In genomic region chr7:151076863-151077704, GRCh38 we compare ENCODE assay signal across 1 cellular context.
TF ChIP-seq lines count a peak whose summit lies in the region.

No MANE protein-coding gene starts in this region.

TF ChIP-seq in liver, 16 proteins besides CTCF, POLR2A, EP300 and RAD21 (continued from another document):
- TF ChIP-seq FOXA1 (IDR thresholded peaks at IDR 0.05) (no peak), JUND (IDR thresholded peaks at IDR 0.05) (no peak), HNF4A (conservative IDR thresholded peaks at IDR 0.05) (no peak), TAF1 (conservative IDR thresholded peaks at IDR 0.05) (no peak), EGR1 (IDR thresholded peaks at IDR 0.05; ENCODE audit: low read depth in 2 of 2) (no peak), GABPA (IDR thresholded peaks at IDR 0.05 in 1 of 2, conservative IDR thresholded peaks at IDR 0.05 in 1 of 2) (no peak), YY1 (IDR thresholded peaks at IDR 0.05) (no peak)
- TF ChIP-seq, protein P1, sequence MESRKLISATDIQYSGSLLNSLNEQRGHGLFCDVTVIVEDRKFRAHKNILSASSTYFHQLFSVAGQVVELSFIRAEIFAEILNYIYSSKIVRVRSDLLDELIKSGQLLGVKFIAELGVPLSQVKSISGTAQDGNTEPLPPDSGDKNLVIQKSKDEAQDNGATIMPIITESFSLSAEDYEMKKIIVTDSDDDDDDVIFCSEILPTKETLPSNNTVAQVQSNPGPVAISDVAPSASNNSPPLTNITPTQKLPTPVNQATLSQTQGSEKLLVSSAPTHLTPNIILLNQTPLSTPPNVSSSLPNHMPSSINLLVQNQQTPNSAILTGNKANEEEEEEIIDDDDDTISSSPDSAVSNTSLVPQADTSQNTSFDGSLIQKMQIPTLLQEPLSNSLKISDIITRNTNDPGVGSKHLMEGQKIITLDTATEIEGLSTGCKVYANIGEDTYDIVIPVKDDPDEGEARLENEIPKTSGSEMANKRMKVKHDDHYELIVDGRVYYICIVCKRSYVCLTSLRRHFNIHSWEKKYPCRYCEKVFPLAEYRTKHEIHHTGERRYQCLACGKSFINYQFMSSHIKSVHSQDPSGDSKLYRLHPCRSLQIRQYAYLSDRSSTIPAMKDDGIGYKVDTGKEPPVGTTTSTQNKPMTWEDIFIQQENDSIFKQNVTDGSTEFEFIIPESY (IDR thresholded peaks at IDR 0.05), result no peak
- TF ChIP-seq, protein P2, sequence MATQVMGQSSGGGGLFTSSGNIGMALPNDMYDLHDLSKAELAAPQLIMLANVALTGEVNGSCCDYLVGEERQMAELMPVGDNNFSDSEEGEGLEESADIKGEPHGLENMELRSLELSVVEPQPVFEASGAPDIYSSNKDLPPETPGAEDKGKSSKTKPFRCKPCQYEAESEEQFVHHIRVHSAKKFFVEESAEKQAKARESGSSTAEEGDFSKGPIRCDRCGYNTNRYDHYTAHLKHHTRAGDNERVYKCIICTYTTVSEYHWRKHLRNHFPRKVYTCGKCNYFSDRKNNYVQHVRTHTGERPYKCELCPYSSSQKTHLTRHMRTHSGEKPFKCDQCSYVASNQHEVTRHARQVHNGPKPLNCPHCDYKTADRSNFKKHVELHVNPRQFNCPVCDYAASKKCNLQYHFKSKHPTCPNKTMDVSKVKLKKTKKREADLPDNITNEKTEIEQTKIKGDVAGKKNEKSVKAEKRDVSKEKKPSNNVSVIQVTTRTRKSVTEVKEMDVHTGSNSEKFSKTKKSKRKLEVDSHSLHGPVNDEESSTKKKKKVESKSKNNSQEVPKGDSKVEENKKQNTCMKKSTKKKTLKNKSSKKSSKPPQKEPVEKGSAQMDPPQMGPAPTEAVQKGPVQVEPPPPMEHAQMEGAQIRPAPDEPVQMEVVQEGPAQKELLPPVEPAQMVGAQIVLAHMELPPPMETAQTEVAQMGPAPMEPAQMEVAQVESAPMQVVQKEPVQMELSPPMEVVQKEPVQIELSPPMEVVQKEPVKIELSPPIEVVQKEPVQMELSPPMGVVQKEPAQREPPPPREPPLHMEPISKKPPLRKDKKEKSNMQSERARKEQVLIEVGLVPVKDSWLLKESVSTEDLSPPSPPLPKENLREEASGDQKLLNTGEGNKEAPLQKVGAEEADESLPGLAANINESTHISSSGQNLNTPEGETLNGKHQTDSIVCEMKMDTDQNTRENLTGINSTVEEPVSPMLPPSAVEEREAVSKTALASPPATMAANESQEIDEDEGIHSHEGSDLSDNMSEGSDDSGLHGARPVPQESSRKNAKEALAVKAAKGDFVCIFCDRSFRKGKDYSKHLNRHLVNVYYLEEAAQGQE (IDR thresholded peaks at IDR 0.05), result no peak
- TF ChIP-seq, protein P3, sequence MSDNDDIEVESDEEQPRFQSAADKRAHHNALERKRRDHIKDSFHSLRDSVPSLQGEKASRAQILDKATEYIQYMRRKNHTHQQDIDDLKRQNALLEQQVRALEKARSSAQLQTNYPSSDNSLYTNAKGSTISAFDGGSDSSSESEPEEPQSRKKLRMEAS (IDR thresholded peaks at IDR 0.05), result no peak
